Comparison of ENCODE assay signal across 19 cellular contexts in the genomic region with DNA sequence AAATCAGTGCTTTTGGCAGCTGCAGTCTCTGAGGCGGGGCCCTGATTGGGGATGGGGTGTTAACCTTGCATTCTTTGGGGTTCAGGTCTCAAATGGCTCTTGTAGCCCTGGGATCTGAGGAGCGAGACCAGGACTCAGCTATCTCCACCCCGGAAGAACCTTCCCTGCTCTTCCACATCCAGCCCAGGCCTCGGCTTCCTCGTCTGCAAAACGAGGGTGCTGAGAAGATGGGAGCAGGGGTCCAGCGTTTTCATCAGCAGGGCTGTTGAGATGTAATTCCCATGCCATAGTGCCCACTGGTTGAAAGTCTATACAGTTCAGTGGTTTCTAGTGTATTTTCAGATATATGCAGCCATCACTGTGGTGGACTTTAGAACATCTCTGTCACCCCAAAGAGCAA. TPM values are rescaled to one million over a fixed set of nuclear protein-coding genes. Genes with fewer than 3 reads are reported as not detected.
DNase-seq lines count a peak whose midpoint lies in the region; ATAC-seq and TF ChIP-seq lines count a peak whose summit lies in the region.
"Had no signal": no experiment of that assay in that cellular context is flagged by ENCODE, and none has a peak within 500 bp of the region (broad histone marks: within the 10 kb centered on the region; RNA-seq: fewer than 3 reads in every experiment).

No MANE protein-coding gene starts in this region.

- POLR2A ChIA-PET in MCF 10A (lab: Yijun Ruan, JAX): no interaction called here

- no peaks in the 10 kb centered on the region for H3K27me3 Mint-ChIP-seq in MCF 10A (ENCODE audit: insufficient read depth, unreplicated experiment)
- H3K27me3 Mint-ChIP-seq in HFFc6 (ENCODE audit: insufficient read depth): peaks cover 6% of the 10 kb centered on the region

- H3K4me1 ChIP-seq in Loucy (ENCODE audit: insufficient read depth, low read length, poor library complexity, severe bottlenecking) (peaks cover 17% of the 10 kb centered on the region), upper lobe of right lung (no peaks in the 10 kb centered on the region)

- H3F3A ChIP-seq in Loucy (ENCODE audit: low read depth): no peaks in the 10 kb centered on the region

- no peak overlapping the region for H3K27ac ChIP-seq in upper lobe of right lung
- H3K27ac ChIP-seq: 22Rv1 had no signal

- H3K4me1 Mint-ChIP-seq in MCF 10A (ENCODE audit: insufficient read depth, unreplicated experiment) (no peaks in the 10 kb centered on the region), HFFc6 (ENCODE audit: low read depth) (no peaks in the 10 kb centered on the region)
- H3K4me1 Mint-ChIP-seq: GM23338, H9 had no signal

- CTCF ChIA-PET in MCF 10A (lab: Yijun Ruan, JAX): no interaction called here

- H3K27ac Mint-ChIP-seq in MCF 10A (ENCODE audit: low read depth, unreplicated experiment) (no peak overlapping the region), HFFc6 (no peak overlapping the region)
- H3K27ac Mint-ChIP-seq: CD4-positive, alpha-beta T cell; GM23338; H9 had no signal

- H3K4me2 ChIP-seq in Loucy (ENCODE audit: low read depth, low read length, poor library complexity, severe bottlenecking): peak overlapping the region; percentile 43
- H3K4me2 ChIP-seq: GM23338 had no signal

- no peaks in the 10 kb centered on the region for H4K20me1 ChIP-seq in Loucy (ENCODE audit: insufficient read depth, low read length, poor library complexity, severe bottlenecking)

- ATAC-seq in upper lobe of right lung: no peak
- ATAC-seq: GM23338 had no signal

- H3K9me3 ChIP-seq in Loucy (ENCODE audit: insufficient read depth, low read depth, low read length) (no peaks in the 10 kb centered on the region), upper lobe of right lung (no peaks in the 10 kb centered on the region)

- H3K9me2 ChIP-seq in Loucy (replicated peaks; ENCODE audit: low read depth, low read length): no peaks in the 10 kb centered on the region

- intact Hi-C loops in posterior vena cava (cut with DNase I): no loop called here
- intact Hi-C loops in upper lobe of right lung (cut with DNase I): no loop called here
- intact Hi-C loops in MCF 10A (cut with micrococcal nuclease): no loop called here

- H3K9me3 Mint-ChIP-seq in MCF 10A (ENCODE audit: unreplicated experiment): no peaks in the 10 kb centered on the region
- H3K9me3 Mint-ChIP-seq in HFFc6: no peaks in the 10 kb centered on the region
- H3K9me3 Mint-ChIP-seq: CD4-positive, alpha-beta T cell; GM23338; H9 had no signal

- no peak overlapping the region for H3K9ac ChIP-seq in Loucy (ENCODE audit: low read depth, low read length, poor library complexity, severe bottlenecking)

- H2AFZ ChIP-seq in Loucy (ENCODE audit: low read length): no peak overlapping the region
- H2AFZ ChIP-seq: GM23338 had no signal

- peak; percentile 11 for DNase-seq in activated CD8-positive, alpha-beta memory T cell treated with anti-CD3 and anti-CD28 coated beads for 24 hours
- no peak for DNase-seq in activated CD8-positive, alpha-beta memory T cell treated with anti-CD3 and anti-CD28 coated beads, Interleukin-2, amount 50 U/mL, for 4 hours
- DNase-seq in posterior vena cava (ENCODE audit: low spot score) (peak; percentile 44), upper lobe of right lung (peak; percentile 18), MCF 10A (ENCODE audit: unreplicated experiment) (no peak), HFFc6 (no peak), NCI-H2107 (lab: John Stamatoyannopoulos, UW) (no peak)
- DNase-seq: AML-193; C1 segment of cervical spinal cord; Calu3; CD4-positive, alpha-beta T cell; DMS79 treated with DMSO at 0.1 percent for 48 hours; EL had no signal

- no TSS peak for BruUV-seq in MCF 10A (replicated peaks; lab: Mats Ljungman, UMichigan)

- H3K36me3 ChIP-seq in Loucy (ENCODE audit: insufficient read depth, low read length) (no peaks in the 10 kb centered on the region), upper lobe of right lung (no peaks in the 10 kb centered on the region)

- H3K4me3 ChIP-seq in Loucy (ENCODE audit: low read length, poor library complexity, severe bottlenecking) (no peak overlapping the region), upper lobe of right lung (no peak overlapping the region)
- H3K4me3 ChIP-seq: GM23338 had no signal

- H3K36me3 Mint-ChIP-seq in MCF 10A (ENCODE audit: insufficient read depth, unreplicated experiment) (no peaks in the 10 kb centered on the region), HFFc6 (ENCODE audit: low read depth) (no peaks in the 10 kb centered on the region)

- TF ChIP-seq CTCF in Loucy (conservative IDR thresholded peaks at IDR 0.05; ENCODE audit: low read length) (no peak), upper lobe of right lung (IDR thresholded peaks at IDR 0.05) (no peak), MCF 10A (IDR thresholded peaks at IDR 0.05; ENCODE audit: unreplicated experiment) (no peak), HFFc6 (IDR thresholded peaks at IDR 0.05) (no peak)

- H3K4me3 Mint-ChIP-seq in MCF 10A (ENCODE audit: unreplicated experiment) (no peak overlapping the region), HFFc6 (no peak overlapping the region)
- H3K4me3 Mint-ChIP-seq: CD4-positive, alpha-beta T cell; GM23338; H9 had no signal

- no peaks in the 10 kb centered on the region for H3K79me2 ChIP-seq in Loucy (ENCODE audit: insufficient read depth, low read length)

- H3K27me3 ChIP-seq in Loucy (ENCODE audit: insufficient read depth, low read length, poor library complexity, severe bottlenecking) (no peaks in the 10 kb centered on the region), upper lobe of right lung (peaks cover 5% of the 10 kb centered on the region)

RNA-seq across cellular contexts. Expression of a gene that starts 34.6 kb away (rescaled TPM):
- total RNA-seq in posterior vena cava (10 to 100 TPM; 48.9 to 52.6 TPM), upper lobe of right lung (110 TPM), MCF 10A (2022) (41.7 and 62.4 TPM in 2 replicates)
- total RNA-seq in HFFc6 (2021; fragmentation: NEBNext Ultra II Directional; extraction: Animal tissue kit (Norgen Biotek cat#: 25700)): 10 to 100 TPM; 47.3 to 72.1 (median 56.0) TPM

RNA-seq across cellular contexts. Expression of a gene that starts 34.7 kb away (rescaled TPM):
- total RNA-seq in posterior vena cava (under 1 TPM; 0.14 TPM), upper lobe of right lung (0.64 TPM), MCF 10A (2022) (not detected in 2 replicates)
- total RNA-seq in HFFc6 (2021; fragmentation: NEBNext Ultra II Directional; extraction: Animal tissue kit (Norgen Biotek cat#: 25700)): not detected
- total RNA-seq: A673, Calu3, HT1080 had no signal

Comparison
In these comparisons a context has a peak if more than half of its experiments do, and no peak if none do; other contexts are left out.
1. DNase-seq: peak in activated CD8-positive, alpha-beta memory T cell treated with anti-CD3 and anti-CD28 coated beads for 24 hours (single experiment), posterior vena cava (single experiment) and upper lobe of right lung (single experiment); none in activated CD8-positive, alpha-beta memory T cell treated with anti-CD3 and anti-CD28 coated beads, Interleukin-2, amount 50 U/mL, for 4 hours (single experiment), MCF 10A (single experiment), HFFc6 (single experiment) and NCI-H2107 (single experiment).